Comparison of ENCODE assay signal across 9 cellular contexts in the genomic region with DNA sequence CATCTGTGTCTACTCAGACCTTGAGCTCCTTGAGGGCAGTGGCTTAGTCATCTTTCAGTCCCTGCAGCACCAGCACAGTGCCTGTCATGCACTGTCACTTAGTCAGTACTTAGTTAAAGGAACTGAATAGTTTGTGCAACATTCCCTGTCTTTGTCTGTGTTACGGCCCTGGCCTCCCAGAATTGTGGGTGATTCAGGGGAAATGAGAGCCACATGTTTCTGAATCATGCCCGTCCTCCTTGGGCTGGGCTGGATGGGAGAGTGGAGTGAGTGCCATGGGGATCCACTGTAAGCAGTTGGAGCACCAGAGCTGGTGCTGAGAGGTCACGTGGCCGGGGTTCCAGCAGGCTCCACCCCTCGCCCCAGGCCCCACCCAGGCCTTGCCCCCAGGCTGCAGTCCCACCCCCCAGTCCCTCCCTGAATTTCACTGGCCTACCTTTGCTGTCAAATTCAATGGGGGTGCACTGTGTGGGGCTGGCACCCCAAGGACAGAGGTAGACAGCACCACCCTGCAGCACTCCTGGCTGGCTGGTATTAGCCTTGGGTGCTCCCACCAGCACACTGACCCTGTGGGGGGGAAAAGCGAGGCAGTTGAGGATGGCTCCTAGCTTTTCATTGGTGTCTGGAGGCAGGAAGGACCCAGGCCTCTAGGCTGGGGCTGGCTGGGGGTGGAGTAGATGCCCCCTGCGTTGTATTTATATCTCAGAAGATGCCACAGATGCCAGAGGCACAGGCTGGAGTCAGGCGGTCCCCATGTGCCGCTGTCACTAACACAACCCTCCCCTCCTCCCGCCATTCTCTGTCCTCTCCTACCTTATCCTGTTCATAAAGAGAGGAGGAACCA. TPM values are rescaled to one million over a fixed set of nuclear protein-coding genes. Genes with fewer than 3 reads are reported as not detected.
A peak's percentile ranks its signal among the peaks of the same experiment; 100 is the strongest.
DNase-seq lines count a peak whose midpoint lies in the region; FAIRE-seq and TF ChIP-seq lines count a peak whose summit lies in the region.
"Had no signal": no experiment of that assay in that cellular context is flagged by ENCODE, and none has a peak within 500 bp of the region (broad histone marks: within the 10 kb centered on the region; RNA-seq: fewer than 3 reads in every experiment).

No MANE protein-coding gene starts in this region.

- H3K9me3 ChIP-seq in ascending aorta = no peaks in the 10 kb centered on the region

- peaks cover 77 to 99% of the 10 kb centered on the region in 2 donors for H3K36me3 ChIP-seq in ascending aorta

- peak overlapping the region; percentile 37 to 97 for H3K27ac ChIP-seq in ascending aorta

- peak overlapping the region; percentile 70 to 98 for H3K4me3 ChIP-seq in ascending aorta

- TF ChIP-seq CTCF in ascending aorta (IDR thresholded peaks at IDR 0.05) = no peak
- no peak for TF ChIP-seq CTCF in D721Med (IDR thresholded peaks at IDR 0.05; ENCODE audit: insufficient read depth, missing control alignments)

- peak overlapping the region; percentile 94 to 98 (median 96) for H3K27ac Mint-ChIP-seq in immature natural killer cell

- FAIRE-seq in D721Med (lab: Jason Lieb, UNC) = no peak

- peaks cover 6 to 30% (median 15%) of the 10 kb centered on the region in 3 donors for H3K36me3 Mint-ChIP-seq in immature natural killer cell

- H3K27me3 ChIP-seq in ascending aorta = no peaks in the 10 kb centered on the region

- peaks cover 3 to 25% (median 4%) of the 10 kb centered on the region in 3 donors for H3K27me3 Mint-ChIP-seq in immature natural killer cell (ENCODE audit: low read depth in 3 of 3)

- peaks cover 61 to 73% of the 10 kb centered on the region in 2 donors for H3K4me1 Mint-ChIP-seq in immature natural killer cell

- peak overlapping the region; percentile 75 to 85 (median 78) for H3K4me3 Mint-ChIP-seq in immature natural killer cell

- intact Hi-C loops in ascending aorta (cut with DNase I) = no loop called here

- no peaks in the 10 kb centered on the region for H3K9me3 Mint-ChIP-seq in immature natural killer cell
- H3K9me3 Mint-ChIP-seq: nephron had no signal

- peak; percentile 99 for DNase-seq in EH (ENCODE audit: low read depth)
- DNase-seq in SIG-M5 (lab: John Stamatoyannopoulos, UW) = peak; percentile 73
- DNase-seq in ascending aorta (ENCODE audit: low spot score in 2 of 2) = peak; percentile 77 to 91
- DNase-seq in immature natural killer cell = peak; percentile 28 to 48 (median 44)
- peak; percentile 37 to 66 (median 46) for DNase-seq in stimulated activated CD4-positive, alpha-beta T cell treated with anti-CD3 and anti-CD28 coated beads, TNF-alpha, amount 100 ng/mL, for 48 hours (ENCODE audit: low read depth in 3 of 3)
- DNase-seq in SHP77 treated with DMSO at 0.1 percent for 48 hours (lab: John Stamatoyannopoulos, UW) = no peak
- DNase-seq in NCI-H2171 (lab: John Stamatoyannopoulos, UW) = no peak
- DNase-seq in D721Med (ENCODE audit: insufficient read length, low spot score) = no peak

- peaks cover 24 to 56% of the 10 kb centered on the region in 2 donors for H3K4me1 ChIP-seq in ascending aorta

RNA-seq across cellular contexts. Expression of a gene that starts 7.4 kb away (rescaled TPM):
- 973 TPM for total RNA-seq in ascending aorta
- polyA plus RNA-seq in immature natural killer cell = 100 to 1,000 TPM in 1 of 3 donors, 10 to 100 TPM in 2; 26.2 to 119 (median 65.5) TPM

RNA-seq across cellular contexts. Expression of a gene that starts 27.1 kb away (rescaled TPM):
- 53.2 TPM for total RNA-seq in ascending aorta
- polyA plus RNA-seq in immature natural killer cell = 1 to 10 TPM; 1.8 to 2.7 (median 2.2) TPM

RNA-seq across cellular contexts. Expression of a gene that starts 47.3 kb away (rescaled TPM):
- total RNA-seq in ascending aorta = not detected
- not detected for polyA plus RNA-seq in immature natural killer cell

Comparison
In these comparisons a context has a peak if more than half of its experiments do, and no peak if none do; other contexts are left out.
1. DNase-seq: peak in EH (single experiment), SIG-M5 (single experiment), ascending aorta (2 of 2), immature natural killer cell (3 of 3) and stimulated activated CD4-positive, alpha-beta T cell treated with anti-CD3 and anti-CD28 coated beads, TNF-alpha, amount 100 ng/mL, for 48 hours (3 of 3); none in SHP77 treated with DMSO at 0.1 percent for 48 hours (single experiment), NCI-H2171 (single experiment) and D721Med (single experiment).